ENCODE assay signal across 8 cellular contexts in the genomic region with DNA sequence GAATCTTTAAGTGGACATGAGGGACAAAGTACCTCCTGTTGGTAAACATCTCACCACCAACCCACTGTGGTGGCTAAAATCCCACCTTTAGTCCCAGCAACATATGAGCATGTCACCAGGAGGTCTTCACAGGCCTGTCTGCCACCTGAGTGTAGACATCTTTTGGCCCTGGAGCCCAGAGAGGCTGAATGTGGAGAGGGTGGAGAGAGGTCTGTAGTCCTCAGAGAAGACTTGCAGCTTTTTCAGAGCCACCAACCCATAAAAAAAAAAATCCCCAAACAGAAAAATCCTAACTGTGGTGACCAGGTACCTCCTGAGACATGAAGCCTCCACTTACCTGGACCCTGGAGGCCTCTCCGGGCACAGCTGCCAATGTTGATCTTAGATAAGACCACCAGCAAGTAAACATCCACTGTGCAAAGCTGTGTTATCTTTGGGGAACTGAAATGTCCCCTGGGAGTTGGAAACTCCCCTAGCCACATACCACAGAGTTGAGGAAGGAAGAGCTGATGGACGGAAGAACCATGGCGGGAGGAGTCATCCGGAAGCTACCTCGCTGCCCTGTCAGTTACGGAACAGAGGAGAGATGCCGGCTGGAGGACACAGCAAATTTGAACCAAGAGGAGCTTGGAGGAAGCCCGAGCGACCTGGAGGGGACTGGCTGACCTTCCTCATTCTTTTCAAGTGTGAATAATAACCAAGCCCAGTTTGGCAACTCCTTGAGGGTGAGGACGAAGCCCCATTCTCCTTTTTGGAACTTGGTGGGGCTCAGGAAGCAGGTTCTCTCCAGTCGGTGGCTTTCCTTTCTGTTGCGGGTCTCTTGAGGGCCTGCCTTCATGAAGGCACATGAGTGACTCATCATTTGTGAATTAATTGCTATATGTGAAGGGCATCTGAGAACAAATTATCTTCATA. TPM values are rescaled to one million over a fixed set of nuclear protein-coding genes. Genes with fewer than 3 reads are reported as not detected.
DNase-seq lines count a peak whose midpoint lies in the region; ATAC-seq and TF ChIP-seq lines count a peak whose summit lies in the region.

A gene with protein sequence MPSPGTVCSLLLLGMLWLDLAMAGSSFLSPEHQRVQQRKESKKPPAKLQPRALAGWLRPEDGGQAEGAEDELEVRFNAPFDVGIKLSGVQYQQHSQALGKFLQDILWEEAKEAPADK (minus strand): TSS at position 443 of the 915 bp plus-strand sequence. CDS start 2,767 bp downstream, outside the sequence.

- H3K27ac Mint-ChIP-seq in CD14-positive monocyte: peak within 1 kb of the TSS; percentile 93 to 98 (median 95)

- peaks cover 24% of the 10 kb centered on the region for H3K4me1 ChIP-seq in body of pancreas
- H3K4me1 ChIP-seq in upper lobe of right lung: no peaks in the 10 kb centered on the region
- H3K4me1 ChIP-seq in Karpas-422 (ENCODE audit: low read length): no peaks in the 10 kb centered on the region

- H3K27me3 ChIP-seq in body of pancreas: no peaks in the 10 kb centered on the region
- H3K27me3 ChIP-seq in upper lobe of right lung: no peaks in the 10 kb centered on the region
- no peaks in the 10 kb centered on the region for H3K27me3 ChIP-seq in Karpas-422 (ENCODE audit: low read length)

- peak within 1 kb of the TSS; percentile 66 to 83 for H3K4me3 Mint-ChIP-seq in CD14-positive monocyte

- peaks cover 44% of the 10 kb centered on the region for H3K4me1 Mint-ChIP-seq in CD14-positive monocyte

- H3K79me2 ChIP-seq in Karpas-422 (ENCODE audit: low read length): no peaks in the 10 kb centered on the region

- 39 to 46% methylated on average over 12 of the region's 12 CpGs for WGBS in body of pancreas, 2 donors

- no peaks in the 10 kb centered on the region for H3K27me3 Mint-ChIP-seq in CD14-positive monocyte (ENCODE audit: low read depth in 3 of 3)

- H3K9me2 ChIP-seq in Karpas-422 (replicated peaks; ENCODE audit: insufficient read depth, low read length): no peaks in the 10 kb centered on the region

- intact Hi-C loops in CD14-positive monocyte (cut with micrococcal nuclease): no loop called here
- intact Hi-C loops in body of pancreas (cut with DNase I): no loop called here
- intact Hi-C loops in upper lobe of right lung (cut with DNase I): no loop called here

- H3K27ac ChIP-seq in body of pancreas (peak within 1 kb of the TSS in 3 of 4 donors; percentile 27 to 71 (median 58)), upper lobe of right lung (no peak within 1 kb of the TSS), Karpas-422 (ENCODE audit: low read length) (no peak within 1 kb of the TSS)

- no peak within 1 kb of the TSS for H3K4me2 ChIP-seq in Karpas-422 (ENCODE audit: low read depth, low read length, poor library complexity, severe bottlenecking)

- peak; percentile 87 for DNase-seq in CD14-positive monocyte (ENCODE audit: low spot score)
- DNase-seq in body of pancreas: peak in 2 of 4 donors; percentile 33 to 54
- DNase-seq in upper lobe of right lung: no peak
- no peak for DNase-seq in Karpas-422
- DNase-seq in NCI-H524 treated with DMSO at 0.1 percent for 48 hours (lab: John Stamatoyannopoulos, UW): no peak
- no peak for DNase-seq in omental fat pad (ENCODE audit: low spot score)

- H3K9me3 ChIP-seq in body of pancreas (no peaks in the 10 kb centered on the region), upper lobe of right lung (no peaks in the 10 kb centered on the region), Karpas-422 (ENCODE audit: low read length) (no peaks in the 10 kb centered on the region)

- no peaks in the 10 kb centered on the region for H4K20me1 ChIP-seq in Karpas-422 (ENCODE audit: insufficient read depth, low read depth, low read length)

- ATAC-seq in HG03196 (IDR thresholded peaks at IDR 0.05; ENCODE audit: unreplicated experiment): peak; percentile 73
- peak; percentile 67 for ATAC-seq in body of pancreas
- peak; percentile 64 for ATAC-seq in upper lobe of right lung
- ATAC-seq in omental fat pad (ENCODE audit: low FRiP score): no peak

- TF ChIP-seq CTCF in CD14-positive monocyte (IDR thresholded peaks at IDR 0.05) (no peak), body of pancreas (IDR thresholded peaks at IDR 0.05) (no peak), upper lobe of right lung (IDR thresholded peaks at IDR 0.05) (no peak), omental fat pad (IDR thresholded peaks at IDR 0.05) (no peak)

- peaks cover 34 to 45% of the 10 kb centered on the region in 2 donors for H3K36me3 Mint-ChIP-seq in CD14-positive monocyte

- peak; percentile 57 for TF ChIP-seq POLR2A in GM19193 (IDR thresholded peaks at IDR 0.05; ENCODE audit: extremely low read depth, insufficient read depth, insufficient read length)
- TF ChIP-seq POLR2A in body of pancreas (IDR thresholded peaks at IDR 0.05): no peak

- H3K9ac ChIP-seq in Karpas-422 (ENCODE audit: low read length): no peak within 1 kb of the TSS

- H3K4me3 ChIP-seq in body of pancreas: no peak within 1 kb of the TSS
- H3K4me3 ChIP-seq in upper lobe of right lung: no peak within 1 kb of the TSS
- H3K4me3 ChIP-seq in Karpas-422 (ENCODE audit: low read length): no peak within 1 kb of the TSS

- no peak within 1 kb of the TSS for H2AFZ ChIP-seq in Karpas-422 (ENCODE audit: low read length)

- peaks cover 0 to 2% of the 10 kb centered on the region in 2 donors for H3K36me3 ChIP-seq in body of pancreas (replicated peaks in 1 of 2; ENCODE audit: insufficient read depth in 1 of 2, low read depth in 2 of 2)
- peaks cover 23% of the 10 kb centered on the region for H3K36me3 ChIP-seq in upper lobe of right lung
- H3K36me3 ChIP-seq in Karpas-422 (ENCODE audit: insufficient read depth, low read length): peaks cover 9% of the 10 kb centered on the region

- H3K9me3 Mint-ChIP-seq in CD14-positive monocyte: no peaks in the 10 kb centered on the region

RNA-seq across cellular contexts. Expression of the gene that starts here (rescaled TPM):
- polyA plus RNA-seq in CD14-positive monocyte: 1 to 10 TPM; 2.3 to 7.0 TPM
- 1 to 10 TPM; 3.6 to 4.2 TPM for total RNA-seq in body of pancreas
- 2.2 TPM for total RNA-seq in upper lobe of right lung
- total RNA-seq in Karpas-422 (2014; rRNA removed; shearing (Covaris generic); ENCODE audit: low replicate concordance): 1.1 TPM in 1 of 2 replicates, not detected in the other
- 1 to 10 TPM in 1 of 4 donors, not detected in 3; 7.3 TPM for total RNA-seq in omental fat pad

Comparison
In these comparisons a context has a peak if more than half of its experiments do, and no peak if none do; other contexts are left out.
1. H3K27ac ChIP-seq: peak in body of pancreas (3 of 4); none in upper lobe of right lung (single experiment) and Karpas-422 (single experiment).